ENCODE assay signal across 18 cellular contexts in the genomic region with DNA sequence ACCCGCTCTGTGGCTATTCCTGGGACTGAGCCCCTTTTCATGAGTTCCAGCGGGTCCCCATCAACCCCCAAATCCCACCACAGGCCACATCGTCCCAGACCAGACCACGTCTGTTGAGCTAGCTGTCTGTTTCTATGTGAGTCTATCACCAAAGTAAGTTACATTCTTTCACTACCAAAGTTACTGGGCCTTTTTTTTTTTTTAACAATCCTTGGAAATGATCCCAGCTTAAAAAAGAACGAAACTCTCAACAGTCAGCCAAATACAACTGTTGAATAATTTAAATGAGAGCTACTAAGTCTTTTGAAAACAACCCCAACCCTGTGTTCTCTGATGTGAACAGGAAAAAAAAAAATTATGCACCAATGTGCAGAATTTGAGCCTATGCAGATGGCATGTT.
DNase-seq lines count a peak whose midpoint lies in the region; TF ChIP-seq lines count a peak whose summit lies in the region.
"Had no signal": no experiment of that assay in that cellular context is flagged by ENCODE, and none has a peak within 500 bp of the region (broad histone marks: within the 10 kb centered on the region; RNA-seq: fewer than 3 reads in every experiment).

No MANE protein-coding gene starts in this region.

- peak overlapping the region; percentile 93 for H3K27ac Mint-ChIP-seq in chondrocyte (ENCODE audit: unreplicated experiment)
- H3K27ac Mint-ChIP-seq: B cell; CD8-positive, alpha-beta T cell had no signal

- H3K4me1 ChIP-seq in adipocyte (ENCODE audit: control insufficient read depth, insufficient read depth, low read length), result peaks cover 16% of the 10 kb centered on the region

- H3K9ac ChIP-seq in adipocyte (ENCODE audit: low read length), result no peak overlapping the region
- H3K9ac ChIP-seq: GM23248 had no signal

- peaks cover 9% of the 10 kb centered on the region for H3K27me3 ChIP-seq in adipocyte (replicated peaks; ENCODE audit: control insufficient read depth, insufficient read depth, low read length)

- H3K27me3 Mint-ChIP-seq in chondrocyte (ENCODE audit: low read depth), result peaks cover 3% of the 10 kb centered on the region

- TF ChIP-seq CTCF in chondrocyte (IDR thresholded peaks at IDR 0.05), result no peak

- H3K9me3 Mint-ChIP-seq in chondrocyte (ENCODE audit: low read depth), result no peaks in the 10 kb centered on the region
- H3K9me3 Mint-ChIP-seq: CD8-positive, alpha-beta T cell had no signal

- H3K36me3 Mint-ChIP-seq in chondrocyte (ENCODE audit: low read depth), result no peaks in the 10 kb centered on the region
- H3K36me3 Mint-ChIP-seq: CD8-positive, alpha-beta T cell had no signal

- peaks cover 48% of the 10 kb centered on the region for H3K4me1 Mint-ChIP-seq in chondrocyte (ENCODE audit: low read depth)
- H3K4me1 Mint-ChIP-seq: B cell had no signal

- no peaks in the 10 kb centered on the region for H3K36me3 ChIP-seq in adipocyte (ENCODE audit: control insufficient read depth, insufficient read depth, low read length, severe bottlenecking)

- H3K9me3 ChIP-seq in adipocyte (ENCODE audit: control insufficient read depth, low read length), result no peaks in the 10 kb centered on the region

- DNase-seq in adipocyte (ENCODE audit: low read depth) (peak; percentile 19), chondrocyte (ENCODE audit: low spot score) (no peak), fibroblast of the conjunctiva (ENCODE audit: low read depth) (peak; percentile 20), stromal cell of bone marrow (ENCODE audit: low read depth) (peak; percentile 48), Ammon's horn (ENCODE audit: low spot score) (no peak), HPDE6-E6E7 (ENCODE audit: extremely low spot score) (no peak), occipital lobe (lab: John Stamatoyannopoulos, UW) (no peak)
- DNase-seq in activated naive CD4-positive, alpha-beta T cell (lab: John Stamatoyannopoulos, UW), result no peak
- DNase-seq: CD8-positive, alpha-beta T cell; DMS79; GM23248; HCEC 1CT; NCI-H187; NCI-H446; NCI-H69; SHP77 treated with DMSO at 0.1 percent for 48 hours had no signal

- no peak overlapping the region for H3K4me3 ChIP-seq in adipocyte (ENCODE audit: low read length)
- H3K4me3 ChIP-seq: GM23248, K562 had no signal

- no peak overlapping the region for H3K4me3 Mint-ChIP-seq in chondrocyte (ENCODE audit: unreplicated experiment)
- H3K4me3 Mint-ChIP-seq: B cell; CD8-positive, alpha-beta T cell had no signal

Comparison
In these comparisons a context has a peak if more than half of its experiments do, and no peak if none do; other contexts are left out.
1. DNase-seq: peak in adipocyte (single experiment), fibroblast of the conjunctiva (single experiment) and stromal cell of bone marrow (single experiment); none in chondrocyte (single experiment), activated naive CD4-positive, alpha-beta T cell (0 of 4), Ammon's horn (single experiment), HPDE6-E6E7 (single experiment) and occipital lobe (single experiment).